Comparison of ENCODE assay signal across 22 cellular contexts in the genomic region with DNA sequence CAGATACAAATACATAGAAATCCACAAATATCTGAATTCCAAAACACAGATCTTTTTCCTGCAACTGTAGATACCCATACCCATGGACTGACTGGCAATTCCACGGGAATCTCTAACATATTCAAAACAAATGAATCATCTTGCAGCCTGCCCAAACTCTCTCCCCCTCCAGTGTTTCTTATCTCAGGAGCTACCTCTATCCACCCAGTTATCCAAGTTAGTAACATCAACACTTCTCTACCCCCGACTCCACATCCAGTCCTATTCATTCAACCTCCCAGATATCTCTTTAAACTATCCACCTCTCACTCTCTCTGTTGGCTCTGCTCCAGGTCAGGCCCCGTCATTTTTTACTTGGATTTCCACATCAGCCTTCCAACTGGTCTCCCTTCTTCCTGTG. TPM values are rescaled to one million over a fixed set of nuclear protein-coding genes. Genes with fewer than 3 reads are reported as not detected.
DNase-seq lines count a peak whose midpoint lies in the region; ATAC-seq, FAIRE-seq and TF ChIP-seq lines count a peak whose summit lies in the region.
"Had no signal": no experiment of that assay in that cellular context is flagged by ENCODE, and none has a peak within 500 bp of the region (broad histone marks: within the 10 kb centered on the region; RNA-seq: fewer than 3 reads in every experiment).

No MANE protein-coding gene starts in this region.

- H3K27me3 ChIP-seq in bronchial epithelial cell (ENCODE audit: control insufficient read depth, insufficient read depth, low read length) (peaks cover 5% of the 10 kb centered on the region), trophoblast cell (ENCODE audit: insufficient read depth, low read length) (peaks cover 8% of the 10 kb centered on the region), Peyer's patch (no peaks in the 10 kb centered on the region)

- H2BK5ac ChIP-seq in trophoblast cell (ENCODE audit: low read depth, low read length, poor library complexity): no peak overlapping the region

- H3K4me2 ChIP-seq in trophoblast cell (ENCODE audit: low read length): no peak overlapping the region
- H3K4me2 ChIP-seq: GM23338 had no signal

- 100% methylated on average over 1 of the region's 3 CpGs for WGBS in trophoblast cell (ENCODE audit: extremely low coverage, insufficient coverage, insufficient read length)

- peak; percentile 28 for DNase-seq in HT1080 (ENCODE audit: low read depth)
- DNase-seq in NCI-H226: peak; percentile 95
- DNase-seq in bronchial epithelial cell (ENCODE audit: low read depth): peak; percentile 12
- DNase-seq in trophoblast cell: peak; percentile 51 to 67
- no peak for DNase-seq in WTC11 (ENCODE audit: low spot score)
- DNase-seq in Peyer's patch: no peak
- no peak for DNase-seq in OCI-M2 (lab: John Stamatoyannopoulos, UW; ENCODE audit: unreplicated experiment)
- DNase-seq: ACHN; BE2C; C1 segment of cervical spinal cord; CD4-positive, CD25-positive, alpha-beta regulatory T cell; CD8-positive, alpha-beta memory T cell; COR-L47; GDM1; HCEC 1CT had no signal

- H3K14ac ChIP-seq in trophoblast cell (ENCODE audit: low read length): no peak overlapping the region

- no peaks in the 10 kb centered on the region for H3K36me3 ChIP-seq in bronchial epithelial cell (ENCODE audit: control insufficient read depth, insufficient read depth, low read length)
- no peaks in the 10 kb centered on the region for H3K36me3 ChIP-seq in trophoblast cell (ENCODE audit: control insufficient read depth in 1 of 2, insufficient read depth in 2 of 2, low read length in 2 of 2)
- H3K36me3 ChIP-seq in Peyer's patch: no peaks in the 10 kb centered on the region
- H3K36me3 ChIP-seq: BE2C had no signal

- H3K27ac Mint-ChIP-seq in WTC11: no peak overlapping the region
- H3K27ac Mint-ChIP-seq: CD4-positive, CD25-positive, alpha-beta regulatory T cell; CD8-positive, alpha-beta memory T cell; GM23338 had no signal

- no peak overlapping the region for H4K8ac ChIP-seq in trophoblast cell (ENCODE audit: low read depth, low read length)

- no peak for TF ChIP-seq CTCF in bronchial epithelial cell (IDR thresholded peaks at IDR 0.05; ENCODE audit: insufficient read depth, low read length, severe bottlenecking)
- TF ChIP-seq CTCF in WTC11 (IDR thresholded peaks at IDR 0.05): no peak
- no peak for TF ChIP-seq CTCF in Peyer's patch (IDR thresholded peaks at IDR 0.05)

- peaks cover 4% of the 10 kb centered on the region for H3K9me3 Mint-ChIP-seq in WTC11
- H3K9me3 Mint-ChIP-seq: GM23338 had no signal

- H3K18ac ChIP-seq in trophoblast cell (ENCODE audit: low read length): no peak overlapping the region

- no peak overlapping the region for H2AFZ ChIP-seq in trophoblast cell (ENCODE audit: insufficient read depth, low read length, poor library complexity)
- H2AFZ ChIP-seq: GM23338 had no signal

- POLR2A ChIA-PET in WTC11 (lab: Charles Lee): no interaction called here

- H4K12ac ChIP-seq in trophoblast cell (ENCODE audit: low read depth, low read length): no peak overlapping the region

- no peak for TF ChIP-seq POLR2A in Peyer's patch (IDR thresholded peaks at IDR 0.05)

- FAIRE-seq in bronchial epithelial cell (lab: Jason Lieb, UNC): no peak
- FAIRE-seq: A204.1, D721Med, GM12892, GM18507, H54, HepG2 had no signal

- peaks cover 16% of the 10 kb centered on the region for H3K4me1 Mint-ChIP-seq in WTC11
- H3K4me1 Mint-ChIP-seq: CD4-positive, CD25-positive, alpha-beta regulatory T cell; CD8-positive, alpha-beta memory T cell had no signal

- H3K4me3 ChIP-seq in bronchial epithelial cell (ENCODE audit: low read depth, low read length) (no peak overlapping the region), trophoblast cell (ENCODE audit: low read depth, low read length) (no peak overlapping the region), Peyer's patch (no peak overlapping the region)
- H3K4me3 ChIP-seq: GM23338 had no signal

- no peak overlapping the region for H3K4ac ChIP-seq in trophoblast cell (ENCODE audit: low read depth, low read length)

- no peak overlapping the region for H3K9ac ChIP-seq in trophoblast cell (ENCODE audit: low read length)

- CTCF ChIA-PET in WTC11 (lab: Charles Lee): no interaction called here

- H2AK5ac ChIP-seq in trophoblast cell (ENCODE audit: low read length): no peak overlapping the region

- no peak for ATAC-seq in WTC11
- ATAC-seq: GM23338, HepG2 had no signal

- peaks cover 25% of the 10 kb centered on the region for H3K27me3 Mint-ChIP-seq in WTC11 (ENCODE audit: low read depth)

- no peak overlapping the region for H3K27ac ChIP-seq in trophoblast cell (ENCODE audit: low read depth, low read length)
- H3K27ac ChIP-seq in Peyer's patch: no peak overlapping the region

- H2BK120ac ChIP-seq in trophoblast cell (ENCODE audit: insufficient read depth, low read length, poor library complexity): no peak overlapping the region

- no peaks in the 10 kb centered on the region for H3K9me3 ChIP-seq in trophoblast cell (ENCODE audit: insufficient read depth, low read depth, low read length)
- no peaks in the 10 kb centered on the region for H3K9me3 ChIP-seq in Peyer's patch
- H3K9me3 ChIP-seq: BE2C had no signal

- H3K79me2 ChIP-seq in trophoblast cell (ENCODE audit: control insufficient read depth, insufficient read depth, low read length, poor library complexity): no peaks in the 10 kb centered on the region

- H3K36me3 Mint-ChIP-seq in WTC11: no peaks in the 10 kb centered on the region
- H3K36me3 Mint-ChIP-seq: CD4-positive, CD25-positive, alpha-beta regulatory T cell; CD8-positive, alpha-beta memory T cell had no signal

- no peak overlapping the region for H4K91ac ChIP-seq in trophoblast cell (ENCODE audit: low read depth, low read length)

- H3K23ac ChIP-seq in trophoblast cell (ENCODE audit: low read length): no peak overlapping the region

- no peak overlapping the region for H2BK12ac ChIP-seq in trophoblast cell (ENCODE audit: low read length)

- H3K4me1 ChIP-seq in trophoblast cell (ENCODE audit: control insufficient read depth in 1 of 2, insufficient read depth in 2 of 2, low read length in 2 of 2) (no peaks in the 10 kb centered on the region), Peyer's patch (no peaks in the 10 kb centered on the region)
- H3K4me1 ChIP-seq: BE2C had no signal

- no peak overlapping the region for H3K4me3 Mint-ChIP-seq in WTC11
- H3K4me3 Mint-ChIP-seq: CD4-positive, CD25-positive, alpha-beta regulatory T cell; CD8-positive, alpha-beta memory T cell; GM23338 had no signal

- H3K79me1 ChIP-seq in trophoblast cell (ENCODE audit: low read length): no peaks in the 10 kb centered on the region

TF ChIP-seq in WTC11, 78 proteins besides CTCF, POLR2A, EP300 and RAD21:
- no peak for TF ChIP-seq GTF2I (CRISPR knock-in tag; conservative IDR thresholded peaks at IDR 0.05)
- TF ChIP-seq, protein P1, sequence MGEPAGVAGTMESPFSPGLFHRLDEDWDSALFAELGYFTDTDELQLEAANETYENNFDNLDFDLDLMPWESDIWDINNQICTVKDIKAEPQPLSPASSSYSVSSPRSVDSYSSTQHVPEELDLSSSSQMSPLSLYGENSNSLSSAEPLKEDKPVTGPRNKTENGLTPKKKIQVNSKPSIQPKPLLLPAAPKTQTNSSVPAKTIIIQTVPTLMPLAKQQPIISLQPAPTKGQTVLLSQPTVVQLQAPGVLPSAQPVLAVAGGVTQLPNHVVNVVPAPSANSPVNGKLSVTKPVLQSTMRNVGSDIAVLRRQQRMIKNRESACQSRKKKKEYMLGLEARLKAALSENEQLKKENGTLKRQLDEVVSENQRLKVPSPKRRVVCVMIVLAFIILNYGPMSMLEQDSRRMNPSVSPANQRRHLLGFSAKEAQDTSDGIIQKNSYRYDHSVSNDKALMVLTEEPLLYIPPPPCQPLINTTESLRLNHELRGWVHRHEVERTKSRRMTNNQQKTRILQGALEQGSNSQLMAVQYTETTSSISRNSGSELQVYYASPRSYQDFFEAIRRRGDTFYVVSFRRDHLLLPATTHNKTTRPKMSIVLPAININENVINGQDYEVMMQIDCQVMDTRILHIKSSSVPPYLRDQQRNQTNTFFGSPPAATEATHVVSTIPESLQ (CRISPR knock-in tag; IDR thresholded peaks at IDR 0.05): no peak
- TF ChIP-seq SMAD4 (CRISPR knock-in tag; IDR thresholded peaks at IDR 0.05): no peak
- TF ChIP-seq NR2C2 (CRISPR knock-in tag; IDR thresholded peaks at IDR 0.05): no peak
- no peak for TF ChIP-seq CBFB (CRISPR knock-in tag; IDR thresholded peaks at IDR 0.05; ENCODE audit: low read depth)
- TF ChIP-seq ZNF232 (CRISPR knock-in tag; IDR thresholded peaks at IDR 0.05): no peak
- no peak for TF ChIP-seq NFYB (CRISPR knock-in tag; conservative IDR thresholded peaks at IDR 0.05; ENCODE audit: low read depth)
- TF ChIP-seq, protein P2, sequence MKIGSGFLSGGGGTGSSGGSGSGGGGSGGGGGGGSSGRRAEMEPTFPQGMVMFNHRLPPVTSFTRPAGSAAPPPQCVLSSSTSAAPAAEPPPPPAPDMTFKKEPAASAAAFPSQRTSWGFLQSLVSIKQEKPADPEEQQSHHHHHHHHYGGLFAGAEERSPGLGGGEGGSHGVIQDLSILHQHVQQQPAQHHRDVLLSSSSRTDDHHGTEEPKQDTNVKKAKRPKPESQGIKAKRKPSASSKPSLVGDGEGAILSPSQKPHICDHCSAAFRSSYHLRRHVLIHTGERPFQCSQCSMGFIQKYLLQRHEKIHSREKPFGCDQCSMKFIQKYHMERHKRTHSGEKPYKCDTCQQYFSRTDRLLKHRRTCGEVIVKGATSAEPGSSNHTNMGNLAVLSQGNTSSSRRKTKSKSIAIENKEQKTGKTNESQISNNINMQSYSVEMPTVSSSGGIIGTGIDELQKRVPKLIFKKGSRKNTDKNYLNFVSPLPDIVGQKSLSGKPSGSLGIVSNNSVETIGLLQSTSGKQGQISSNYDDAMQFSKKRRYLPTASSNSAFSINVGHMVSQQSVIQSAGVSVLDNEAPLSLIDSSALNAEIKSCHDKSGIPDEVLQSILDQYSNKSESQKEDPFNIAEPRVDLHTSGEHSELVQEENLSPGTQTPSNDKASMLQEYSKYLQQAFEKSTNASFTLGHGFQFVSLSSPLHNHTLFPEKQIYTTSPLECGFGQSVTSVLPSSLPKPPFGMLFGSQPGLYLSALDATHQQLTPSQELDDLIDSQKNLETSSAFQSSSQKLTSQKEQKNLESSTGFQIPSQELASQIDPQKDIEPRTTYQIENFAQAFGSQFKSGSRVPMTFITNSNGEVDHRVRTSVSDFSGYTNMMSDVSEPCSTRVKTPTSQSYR (CRISPR knock-in tag; IDR thresholded peaks at IDR 0.05): no peak
- no peak for TF ChIP-seq GRHL2 (CRISPR knock-in tag; IDR thresholded peaks at IDR 0.05; ENCODE audit: insufficient replicate concordance, severe bottlenecking)
- TF ChIP-seq CREM (CRISPR knock-in tag; IDR thresholded peaks at IDR 0.05): no peak
TF ChIP-seq in WTC11: peak in this region for 0.

RNA-seq across cellular contexts. Expression of a gene that starts 6.7 kb away (rescaled TPM):
- 1.0 and 3.0 TPM in 2 replicates for total RNA-seq in HT1080 (2014; rRNA removed; shearing (Covaris generic))
- polyA plus RNA-seq in HT1080 (2015; cell fraction: cytosol; rRNA removed): 0.67 and 0.84 TPM in 2 replicates
- polyA plus RNA-seq in HT1080 (2015; cell fraction: nucleus; rRNA removed): 1.3 and 2.7 TPM in 2 replicates
- total RNA-seq in bronchial epithelial cell (under 0.01 TPM in 2 replicates), WTC11 (2021) (0.60 to 1.4 TPM (median 0.76 TPM) in 3 replicates), Peyer's patch (not detected)
- polyA plus RNA-seq in trophoblast cell (2013): 0.03 TPM in 2 replicates
- total RNA-seq: CD4-positive, CD25-positive, alpha-beta regulatory T cell; CD8-positive, alpha-beta memory T cell; HepG2 had no signal
- polyA plus RNA-seq: CD4-positive, CD25-positive, alpha-beta regulatory T cell; CD8-positive, alpha-beta memory T cell; HepG2 had no signal

Comparison
In these comparisons a context has a peak if more than half of its experiments do, and no peak if none do; other contexts are left out.
1. DNase-seq: peak in HT1080 (single experiment), NCI-H226 (single experiment), bronchial epithelial cell (single experiment) and trophoblast cell (2 of 2); none in WTC11 (single experiment), Peyer's patch (0 of 3) and OCI-M2 (single experiment).